17 cellular contexts compared by ENCODE assay signal in the genomic region with DNA sequence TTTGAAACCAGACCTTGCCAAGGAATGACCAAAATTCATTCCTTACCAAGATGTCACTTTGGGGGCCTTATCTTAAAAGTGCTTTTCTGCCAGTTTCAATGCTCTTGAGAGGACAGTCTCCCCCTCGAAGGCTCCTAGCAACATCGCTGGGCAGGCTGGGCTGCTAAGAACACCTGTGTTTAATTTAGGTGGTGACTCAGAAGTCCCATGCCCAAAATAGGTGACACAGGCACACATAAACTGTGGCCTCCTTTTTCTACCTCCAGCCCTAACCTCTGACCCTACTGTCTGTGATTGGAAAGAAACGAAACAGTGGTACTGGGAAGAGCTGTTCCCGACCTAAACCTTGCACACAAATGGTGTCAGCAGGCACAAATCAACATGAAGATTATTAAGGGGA. TPM values are rescaled to one million over a fixed set of nuclear protein-coding genes. Genes with fewer than 3 reads are reported as not detected.
DNase-seq lines count a peak whose midpoint lies in the region; ATAC-seq and TF ChIP-seq lines count a peak whose summit lies in the region.
"Had no signal": no experiment of that assay in that cellular context is flagged by ENCODE, and none has a peak within 500 bp of the region (broad histone marks: within the 10 kb centered on the region; RNA-seq: fewer than 3 reads in every experiment).

No MANE protein-coding gene starts in this region.

- 95% methylated on average over 4 of the region's 4 CpGs for WGBS in mammary epithelial cell (ENCODE audit: low coverage, missing lambda C conversion rate)
- WGBS in esophagus muscularis mucosa: 72% methylated on average over 4 of the region's 4 CpGs
- no CpG with 5 or more reads among the region's 4 CpGs for WGBS in trophoblast cell (ENCODE audit: extremely low coverage, insufficient coverage, insufficient read length)
- WGBS in aorta, 2 donors: 81 to 84% methylated on average over 4 of the region's 4 CpGs

- H3K27ac ChIP-seq in mammary epithelial cell (ENCODE audit: insufficient read depth, low read depth, low read length) (no peak overlapping the region), esophagus muscularis mucosa (replicated peaks in 1 of 4) (peak overlapping the region; percentile 84 to 94 (median 92)), trophoblast cell (ENCODE audit: low read depth, low read length) (no peak overlapping the region), aorta (ENCODE audit: low read depth in 1 of 2, low read length in 2 of 2) (peak overlapping the region; percentile 38 to 67)
- H3K27ac ChIP-seq: pancreas had no signal

- no peak overlapping the region for H3K4me3 ChIP-seq in mammary epithelial cell (replicated peaks in 1 of 3; ENCODE audit: insufficient read depth in 1 of 3, low read depth in 2 of 3, low read length in 3 of 3)
- H3K4me3 ChIP-seq in esophagus muscularis mucosa: no peak overlapping the region
- H3K4me3 ChIP-seq in trophoblast cell (ENCODE audit: low read depth, low read length): no peak overlapping the region
- no peak overlapping the region for H3K4me3 ChIP-seq in aorta (ENCODE audit: low read length in 2 of 2)
- H3K4me3 ChIP-seq: MG63, pancreas, tibial nerve had no signal

- TF ChIP-seq POLR2A in esophagus muscularis mucosa (IDR thresholded peaks at IDR 0.05; ENCODE audit: low read depth): no peak

- H2BK120ac ChIP-seq in trophoblast cell (ENCODE audit: insufficient read depth, low read length, poor library complexity): no peak overlapping the region

- no peak overlapping the region for H3K4ac ChIP-seq in trophoblast cell (ENCODE audit: low read depth, low read length)

- H4K12ac ChIP-seq in trophoblast cell (ENCODE audit: low read depth, low read length): no peak overlapping the region

- TF ChIP-seq CTCF in MCF 10A (IDR thresholded peaks at IDR 0.05; ENCODE audit: unreplicated experiment) (no peak), mammary epithelial cell (conservative IDR thresholded peaks at IDR 0.05 in 1 of 2, IDR thresholded peaks at IDR 0.05 in 1 of 2; ENCODE audit: extremely low read depth in 1 of 2, insufficient read depth in 1 of 2, low read depth in 1 of 2, low read length in 2 of 2) (no peak), esophagus muscularis mucosa (IDR thresholded peaks at IDR 0.05) (no peak)

- H3K36me3 Mint-ChIP-seq in MCF 10A (ENCODE audit: insufficient read depth, unreplicated experiment): no peaks in the 10 kb centered on the region
- H3K36me3 Mint-ChIP-seq: CD4-positive, CD25-positive, alpha-beta regulatory T cell had no signal

- no peak overlapping the region for H4K91ac ChIP-seq in trophoblast cell (ENCODE audit: low read depth, low read length)

- no peak overlapping the region for H2BK5ac ChIP-seq in trophoblast cell (ENCODE audit: low read depth, low read length, poor library complexity)

- no peak overlapping the region for H4K8ac ChIP-seq in trophoblast cell (ENCODE audit: low read depth, low read length)

- dilution Hi-C loops in mammary epithelial cell (cut with HindIII; ENCODE audit: low sequenced_read_pairs): no loop called here

- no peak overlapping the region for H3K4me3 Mint-ChIP-seq in MCF 10A (ENCODE audit: unreplicated experiment)
- H3K4me3 Mint-ChIP-seq: CD4-positive, CD25-positive, alpha-beta regulatory T cell had no signal

- H3K36me3 ChIP-seq in mammary epithelial cell (ENCODE audit: insufficient read depth, low read length) (no peaks in the 10 kb centered on the region), esophagus muscularis mucosa (no peaks in the 10 kb centered on the region), trophoblast cell (ENCODE audit: control insufficient read depth in 1 of 2, insufficient read depth in 2 of 2, low read length in 2 of 2) (no peaks in the 10 kb centered on the region), aorta (ENCODE audit: control insufficient read depth in 1 of 2, insufficient read depth in 2 of 2, low read length in 1 of 2) (no peaks in the 10 kb centered on the region)
- H3K36me3 ChIP-seq: MG63, pancreas, tibial nerve had no signal

- intact Hi-C loops in MCF 10A (cut with micrococcal nuclease): no loop called here
- intact Hi-C loops in mammary epithelial cell (cut with micrococcal nuclease): no loop called here
- intact Hi-C loops in esophagus muscularis mucosa (cut with DNase I): no loop called here
- intact Hi-C loops in aorta (cut with DNase I): loop anchor here in 1 of 2 donors (5.0 kb wide), 1 partner anchor 34 kb away; no protein-coding TSS in a partner anchor

- H3K79me2 ChIP-seq in mammary epithelial cell (ENCODE audit: insufficient read depth, low read length) (no peaks in the 10 kb centered on the region), trophoblast cell (ENCODE audit: control insufficient read depth, insufficient read depth, low read length, poor library complexity) (no peaks in the 10 kb centered on the region)

- no peak overlapping the region for H3K14ac ChIP-seq in trophoblast cell (ENCODE audit: low read length)

- H2AFZ ChIP-seq in mammary epithelial cell (ENCODE audit: low read depth, low read length): no peak overlapping the region
- H2AFZ ChIP-seq in trophoblast cell (ENCODE audit: insufficient read depth, low read length, poor library complexity): no peak overlapping the region

- H3K4me1 ChIP-seq in mammary epithelial cell (ENCODE audit: insufficient read depth, low read length) (peaks cover 42% of the 10 kb centered on the region), esophagus muscularis mucosa (peaks cover 27 to 78% (median 67%) of the 10 kb centered on the region in 4 donors), trophoblast cell (ENCODE audit: control insufficient read depth in 1 of 2, insufficient read depth in 2 of 2, low read length in 2 of 2) (peaks cover 28 to 35% of the 10 kb centered on the region in 2 experiments), aorta (ENCODE audit: control insufficient read depth in 1 of 2, insufficient read depth in 2 of 2, low read length in 2 of 2) (peaks cover 2 to 3% of the 10 kb centered on the region in 2 donors)
- H3K4me1 ChIP-seq: pancreas had no signal

- H3K23ac ChIP-seq in trophoblast cell (ENCODE audit: low read length): no peak overlapping the region

- peaks cover 38% of the 10 kb centered on the region for H3K4me1 Mint-ChIP-seq in MCF 10A (ENCODE audit: insufficient read depth, unreplicated experiment)
- H3K4me1 Mint-ChIP-seq: CD4-positive, CD25-positive, alpha-beta regulatory T cell had no signal

- H2AK5ac ChIP-seq in trophoblast cell (ENCODE audit: low read length): no peak overlapping the region

- BruUV-seq in MCF 10A (replicated peaks; lab: Mats Ljungman, UMichigan): no TSS peak
- no TSS peak for BruUV-seq in mammary epithelial cell (replicated peaks; lab: Mats Ljungman, UMichigan)

- no peaks in the 10 kb centered on the region for H3K27me3 Mint-ChIP-seq in MCF 10A (ENCODE audit: insufficient read depth, unreplicated experiment)

- no peak overlapping the region for H3K4me2 ChIP-seq in mammary epithelial cell (ENCODE audit: insufficient read depth, low read depth, low read length)
- no peak overlapping the region for H3K4me2 ChIP-seq in trophoblast cell (ENCODE audit: low read length)

- DNase-seq in MCF 10A (ENCODE audit: unreplicated experiment) (no peak), mammary epithelial cell (no peak), esophagus muscularis mucosa (ENCODE audit: extremely low spot score) (no peak), trophoblast cell (no peak), aorta (no peak), SW480 (ENCODE audit: low spot score) (no peak), NCI-H146 (lab: John Stamatoyannopoulos, UW) (no peak)
- DNase-seq: activated naive CD4-positive, alpha-beta T cell; CD4-positive, CD25-positive, alpha-beta regulatory T cell; DMS79 treated with DMSO at 0.1 percent for 48 hours; left colon; MG63; NCI-H1930; pancreas; stimulated activated CD4-positive, alpha-beta T cell treated with anti-CD3 and anti-CD28 coated beads, Interleukin-2, amount 100 ng/mL, for 48 hours had no signal

- in situ Hi-C loops in mammary epithelial cell (cut with MboI; ENCODE audit: low sequenced_read_pairs in 2 of 2): no loop called here

- TF ChIP-seq EP300 in esophagus muscularis mucosa (IDR thresholded peaks at IDR 0.05): no peak

- POLR2A ChIA-PET in MCF 10A (lab: Yijun Ruan, JAX): interaction anchor here (1.2 to 7.0 kb wide), 2 partner anchors 17 to 29 kb away, joined by 3 to 147 read pairs; a partner anchor contains a TSS

- H2BK12ac ChIP-seq in trophoblast cell (ENCODE audit: low read length): peak overlapping the region; percentile 47

- H3K9me3 Mint-ChIP-seq in MCF 10A (ENCODE audit: unreplicated experiment): no peaks in the 10 kb centered on the region
- H3K9me3 Mint-ChIP-seq: CD4-positive, CD25-positive, alpha-beta regulatory T cell had no signal

- CTCF ChIA-PET in MCF 10A (lab: Yijun Ruan, JAX) (interaction anchor here (1.5 kb wide), 1 partner anchor 15 kb away, joined by 7 read pairs; no protein-coding TSS in a partner anchor), mammary epithelial cell (lab: Charles Lee; ENCODE audit: low non-redundant PET) (no interaction called here)

- peak overlapping the region; percentile 98 for H3K27ac Mint-ChIP-seq in MCF 10A (ENCODE audit: low read depth, unreplicated experiment)

- no peak overlapping the region for H3K18ac ChIP-seq in trophoblast cell (ENCODE audit: low read length)

- ATAC-seq in aorta (ENCODE audit: low FRiP score) (no peak), HG02840 (IDR thresholded peaks at IDR 0.05; ENCODE audit: low FRiP score, unreplicated experiment) (no peak)
- ATAC-seq: left colon, pancreas had no signal

- no peaks in the 10 kb centered on the region for H4K20me1 ChIP-seq in mammary epithelial cell (ENCODE audit: insufficient read depth, low read length)

- H3K9ac ChIP-seq in mammary epithelial cell (ENCODE audit: insufficient read depth, low read length) (no peak overlapping the region), trophoblast cell (ENCODE audit: low read length) (no peak overlapping the region)

- H3K79me1 ChIP-seq in trophoblast cell (ENCODE audit: low read length): peaks cover 12% of the 10 kb centered on the region

- H3K27me3 ChIP-seq in mammary epithelial cell (ENCODE audit: insufficient read depth, low read length): no peaks in the 10 kb centered on the region
- no peaks in the 10 kb centered on the region for H3K27me3 ChIP-seq in esophagus muscularis mucosa
- H3K27me3 ChIP-seq in trophoblast cell (ENCODE audit: insufficient read depth, low read length): no peaks in the 10 kb centered on the region
- no peaks in the 10 kb centered on the region for H3K27me3 ChIP-seq in aorta (ENCODE audit: control insufficient read depth in 1 of 2, insufficient read depth in 2 of 2, low read length in 1 of 2)
- H3K27me3 ChIP-seq: MG63, pancreas, tibial nerve had no signal

- H3K9me3 ChIP-seq in mammary epithelial cell (replicated peaks; ENCODE audit: insufficient read depth, low read length) (no peaks in the 10 kb centered on the region), esophagus muscularis mucosa (no peaks in the 10 kb centered on the region), trophoblast cell (ENCODE audit: insufficient read depth, low read depth, low read length) (no peaks in the 10 kb centered on the region), aorta (ENCODE audit: control insufficient read depth, low read length) (no peaks in the 10 kb centered on the region)
- H3K9me3 ChIP-seq: MG63, pancreas, tibial nerve had no signal

RNA-seq across cellular contexts. Expression of a gene that starts 28.7 kb away (rescaled TPM):
- total RNA-seq in MCF 10A (2022): 40.0 and 40.7 TPM in 2 replicates
- total RNA-seq in mammary epithelial cell: 10 to 100 TPM; 38.6 to 44.0 TPM
- polyA plus RNA-seq in mammary epithelial cell: 5.8 TPM
- 15.2 TPM for polyA minus RNA-seq in mammary epithelial cell
- 100 to 1,000 TPM in 2 of 4 donors, 10 to 100 TPM in 2; 90.0 to 119 (median 101) TPM for total RNA-seq in esophagus muscularis mucosa
- polyA plus RNA-seq in trophoblast cell (2013): 36.9 and 37.0 TPM in 2 replicates
- 100 to 1,000 TPM in 1 of 2 donors, 10 to 100 TPM in 1; 97.9 to 119 TPM for total RNA-seq in aorta
- 10 to 100 TPM; 19.2 to 20.5 TPM for polyA plus RNA-seq in aorta

Comparison
In these comparisons a context has a peak if more than half of its experiments do, and no peak if none do; other contexts are left out.
1. H3K27ac ChIP-seq: peak in esophagus muscularis mucosa (4 of 4) and aorta (2 of 2); none in mammary epithelial cell (single experiment) and trophoblast cell (single experiment).